ENCODE assay signal across 2 cellular contexts in the genomic region with DNA sequence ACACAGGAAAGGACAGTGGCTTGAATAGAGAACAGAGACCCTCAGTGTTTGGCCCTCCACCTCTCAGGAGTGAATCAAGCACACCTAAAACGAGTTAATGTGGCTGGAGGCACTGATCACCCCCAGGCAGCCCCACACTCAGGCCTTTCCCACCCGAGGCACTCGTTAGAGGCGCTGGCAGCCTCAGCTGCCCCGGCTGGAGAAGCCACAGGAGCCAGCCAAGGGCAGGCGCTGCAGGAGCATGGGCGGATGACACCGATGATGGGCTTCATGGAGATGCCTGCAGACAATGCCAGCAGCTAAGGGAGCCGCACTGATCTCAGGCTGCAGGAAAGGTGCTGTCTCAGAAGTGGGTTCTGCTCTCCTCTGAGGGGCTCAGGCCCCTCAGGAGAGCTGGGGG.
TF ChIP-seq lines count a peak whose summit lies in the region.

No MANE protein-coding gene starts in this region.

TF ChIP-seq in IMR-90, 13 proteins besides CTCF, POLR2A, EP300 and RAD21:
- TF ChIP-seq, protein P1, sequence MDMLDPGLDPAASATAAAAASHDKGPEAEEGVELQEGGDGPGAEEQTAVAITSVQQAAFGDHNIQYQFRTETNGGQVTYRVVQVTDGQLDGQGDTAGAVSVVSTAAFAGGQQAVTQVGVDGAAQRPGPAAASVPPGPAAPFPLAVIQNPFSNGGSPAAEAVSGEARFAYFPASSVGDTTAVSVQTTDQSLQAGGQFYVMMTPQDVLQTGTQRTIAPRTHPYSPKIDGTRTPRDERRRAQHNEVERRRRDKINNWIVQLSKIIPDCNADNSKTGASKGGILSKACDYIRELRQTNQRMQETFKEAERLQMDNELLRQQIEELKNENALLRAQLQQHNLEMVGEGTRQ (IDR thresholded peaks at IDR 0.05; ENCODE audit: low read depth, low read length) = no peak
- TF ChIP-seq, protein P2, sequence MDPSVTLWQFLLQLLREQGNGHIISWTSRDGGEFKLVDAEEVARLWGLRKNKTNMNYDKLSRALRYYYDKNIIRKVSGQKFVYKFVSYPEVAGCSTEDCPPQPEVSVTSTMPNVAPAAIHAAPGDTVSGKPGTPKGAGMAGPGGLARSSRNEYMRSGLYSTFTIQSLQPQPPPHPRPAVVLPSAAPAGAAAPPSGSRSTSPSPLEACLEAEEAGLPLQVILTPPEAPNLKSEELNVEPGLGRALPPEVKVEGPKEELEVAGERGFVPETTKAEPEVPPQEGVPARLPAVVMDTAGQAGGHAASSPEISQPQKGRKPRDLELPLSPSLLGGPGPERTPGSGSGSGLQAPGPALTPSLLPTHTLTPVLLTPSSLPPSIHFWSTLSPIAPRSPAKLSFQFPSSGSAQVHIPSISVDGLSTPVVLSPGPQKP (IDR thresholded peaks at IDR 0.05; ENCODE audit: borderline replicate concordance, low read depth, low read length) = no peak
- TF ChIP-seq CEBPB (IDR thresholded peaks at IDR 0.05; ENCODE audit: low read depth, low read length) (no peak), BHLHE40 (IDR thresholded peaks at IDR 0.05; ENCODE audit: low read depth, low read length) (no peak), MAZ (IDR thresholded peaks at IDR 0.05; ENCODE audit: borderline replicate concordance, low read depth, low read length) (no peak), RCOR1 (IDR thresholded peaks at IDR 0.05; ENCODE audit: insufficient replicate concordance, low read length) (no peak)

TF ChIP-seq in H1, 55 proteins besides CTCF, POLR2A, EP300 and RAD21:
- TF ChIP-seq SUZ12 (IDR thresholded peaks at IDR 0.05; ENCODE audit: low read length) (no peak), SP2 (IDR thresholded peaks at IDR 0.05; ENCODE audit: low read length) (no peak), SP4 (IDR thresholded peaks at IDR 0.05; ENCODE audit: low read length) (no peak), ZNF274 (IDR thresholded peaks at IDR 0.05; ENCODE audit: borderline replicate concordance, extremely low read depth, low read length) (no peak), RNF2 (IDR thresholded peaks at IDR 0.05; ENCODE audit: borderline replicate concordance, low read depth, low read length, missing control alignments, poor library complexity, severe bottlenecking) (no peak), BCL11A (IDR thresholded peaks at IDR 0.05; ENCODE audit: low read depth in 2 of 2, low read length in 2 of 2) (no peak), KDM1A (IDR thresholded peaks at IDR 0.05; ENCODE audit: borderline replicate concordance, low read length) (no peak), TAF1 (IDR thresholded peaks at IDR 0.05; ENCODE audit: low read depth, low read length) (no peak), EZH2 (IDR thresholded peaks at IDR 0.05; ENCODE audit: low read depth, low read length, severe bottlenecking) (no peak), KDM4A (IDR thresholded peaks at IDR 0.05; ENCODE audit: low read depth, low read length, severe bottlenecking) (no peak), CREB1 (IDR thresholded peaks at IDR 0.05) (no peak), SP1 (IDR thresholded peaks at IDR 0.05; ENCODE audit: low read depth, low read length) (no peak), NANOG (IDR thresholded peaks at IDR 0.05; ENCODE audit: insufficient read depth, low read depth, low read length, poor library complexity, severe bottlenecking) (no peak), CBX8 (IDR thresholded peaks at IDR 0.05; ENCODE audit: borderline replicate concordance, low read depth, low read length) (no peak)
- TF ChIP-seq, protein P3, sequence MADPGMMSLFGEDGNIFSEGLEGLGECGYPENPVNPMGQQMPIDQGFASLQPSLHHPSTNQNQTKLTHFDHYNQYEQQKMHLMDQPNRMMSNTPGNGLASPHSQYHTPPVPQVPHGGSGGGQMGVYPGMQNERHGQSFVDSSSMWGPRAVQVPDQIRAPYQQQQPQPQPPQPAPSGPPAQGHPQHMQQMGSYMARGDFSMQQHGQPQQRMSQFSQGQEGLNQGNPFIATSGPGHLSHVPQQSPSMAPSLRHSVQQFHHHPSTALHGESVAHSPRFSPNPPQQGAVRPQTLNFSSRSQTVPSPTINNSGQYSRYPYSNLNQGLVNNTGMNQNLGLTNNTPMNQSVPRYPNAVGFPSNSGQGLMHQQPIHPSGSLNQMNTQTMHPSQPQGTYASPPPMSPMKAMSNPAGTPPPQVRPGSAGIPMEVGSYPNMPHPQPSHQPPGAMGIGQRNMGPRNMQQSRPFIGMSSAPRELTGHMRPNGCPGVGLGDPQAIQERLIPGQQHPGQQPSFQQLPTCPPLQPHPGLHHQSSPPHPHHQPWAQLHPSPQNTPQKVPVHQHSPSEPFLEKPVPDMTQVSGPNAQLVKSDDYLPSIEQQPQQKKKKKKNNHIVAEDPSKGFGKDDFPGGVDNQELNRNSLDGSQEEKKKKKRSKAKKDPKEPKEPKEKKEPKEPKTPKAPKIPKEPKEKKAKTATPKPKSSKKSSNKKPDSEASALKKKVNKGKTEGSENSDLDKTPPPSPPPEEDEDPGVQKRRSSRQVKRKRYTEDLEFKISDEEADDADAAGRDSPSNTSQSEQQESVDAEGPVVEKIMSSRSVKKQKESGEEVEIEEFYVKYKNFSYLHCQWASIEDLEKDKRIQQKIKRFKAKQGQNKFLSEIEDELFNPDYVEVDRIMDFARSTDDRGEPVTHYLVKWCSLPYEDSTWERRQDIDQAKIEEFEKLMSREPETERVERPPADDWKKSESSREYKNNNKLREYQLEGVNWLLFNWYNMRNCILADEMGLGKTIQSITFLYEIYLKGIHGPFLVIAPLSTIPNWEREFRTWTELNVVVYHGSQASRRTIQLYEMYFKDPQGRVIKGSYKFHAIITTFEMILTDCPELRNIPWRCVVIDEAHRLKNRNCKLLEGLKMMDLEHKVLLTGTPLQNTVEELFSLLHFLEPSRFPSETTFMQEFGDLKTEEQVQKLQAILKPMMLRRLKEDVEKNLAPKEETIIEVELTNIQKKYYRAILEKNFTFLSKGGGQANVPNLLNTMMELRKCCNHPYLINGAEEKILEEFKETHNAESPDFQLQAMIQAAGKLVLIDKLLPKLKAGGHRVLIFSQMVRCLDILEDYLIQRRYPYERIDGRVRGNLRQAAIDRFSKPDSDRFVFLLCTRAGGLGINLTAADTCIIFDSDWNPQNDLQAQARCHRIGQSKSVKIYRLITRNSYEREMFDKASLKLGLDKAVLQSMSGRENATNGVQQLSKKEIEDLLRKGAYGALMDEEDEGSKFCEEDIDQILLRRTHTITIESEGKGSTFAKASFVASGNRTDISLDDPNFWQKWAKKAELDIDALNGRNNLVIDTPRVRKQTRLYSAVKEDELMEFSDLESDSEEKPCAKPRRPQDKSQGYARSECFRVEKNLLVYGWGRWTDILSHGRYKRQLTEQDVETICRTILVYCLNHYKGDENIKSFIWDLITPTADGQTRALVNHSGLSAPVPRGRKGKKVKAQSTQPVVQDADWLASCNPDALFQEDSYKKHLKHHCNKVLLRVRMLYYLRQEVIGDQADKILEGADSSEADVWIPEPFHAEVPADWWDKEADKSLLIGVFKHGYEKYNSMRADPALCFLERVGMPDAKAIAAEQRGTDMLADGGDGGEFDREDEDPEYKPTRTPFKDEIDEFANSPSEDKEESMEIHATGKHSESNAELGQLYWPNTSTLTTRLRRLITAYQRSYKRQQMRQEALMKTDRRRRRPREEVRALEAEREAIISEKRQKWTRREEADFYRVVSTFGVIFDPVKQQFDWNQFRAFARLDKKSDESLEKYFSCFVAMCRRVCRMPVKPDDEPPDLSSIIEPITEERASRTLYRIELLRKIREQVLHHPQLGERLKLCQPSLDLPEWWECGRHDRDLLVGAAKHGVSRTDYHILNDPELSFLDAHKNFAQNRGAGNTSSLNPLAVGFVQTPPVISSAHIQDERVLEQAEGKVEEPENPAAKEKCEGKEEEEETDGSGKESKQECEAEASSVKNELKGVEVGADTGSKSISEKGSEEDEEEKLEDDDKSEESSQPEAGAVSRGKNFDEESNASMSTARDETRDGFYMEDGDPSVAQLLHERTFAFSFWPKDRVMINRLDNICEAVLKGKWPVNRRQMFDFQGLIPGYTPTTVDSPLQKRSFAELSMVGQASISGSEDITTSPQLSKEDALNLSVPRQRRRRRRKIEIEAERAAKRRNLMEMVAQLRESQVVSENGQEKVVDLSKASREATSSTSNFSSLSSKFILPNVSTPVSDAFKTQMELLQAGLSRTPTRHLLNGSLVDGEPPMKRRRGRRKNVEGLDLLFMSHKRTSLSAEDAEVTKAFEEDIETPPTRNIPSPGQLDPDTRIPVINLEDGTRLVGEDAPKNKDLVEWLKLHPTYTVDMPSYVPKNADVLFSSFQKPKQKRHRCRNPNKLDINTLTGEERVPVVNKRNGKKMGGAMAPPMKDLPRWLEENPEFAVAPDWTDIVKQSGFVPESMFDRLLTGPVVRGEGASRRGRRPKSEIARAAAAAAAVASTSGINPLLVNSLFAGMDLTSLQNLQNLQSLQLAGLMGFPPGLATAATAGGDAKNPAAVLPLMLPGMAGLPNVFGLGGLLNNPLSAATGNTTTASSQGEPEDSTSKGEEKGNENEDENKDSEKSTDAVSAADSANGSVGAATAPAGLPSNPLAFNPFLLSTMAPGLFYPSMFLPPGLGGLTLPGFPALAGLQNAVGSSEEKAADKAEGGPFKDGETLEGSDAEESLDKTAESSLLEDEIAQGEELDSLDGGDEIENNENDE (IDR thresholded peaks at IDR 0.05; ENCODE audit: insufficient replicate concordance, low read length) = no peak
